In genomic region chr1:68188644-68189340, GRCh38 we compare ENCODE assay signal across 21 cellular contexts. TPM values are rescaled to one million over a fixed set of nuclear protein-coding genes. Genes with fewer than 3 reads are reported as not detected.
A peak's percentile ranks its signal among the peaks of the same experiment; 100 is the strongest.
DNase-seq lines count a peak whose midpoint lies in the region; ATAC-seq and TF ChIP-seq lines count a peak whose summit lies in the region.
"Had no signal": no experiment of that assay in that cellular context is flagged by ENCODE, and none has a peak within 500 bp of the region (broad histone marks: within the 10 kb centered on the region; RNA-seq: fewer than 3 reads in every experiment).

No MANE protein-coding gene starts in this region.

- ATAC-seq in activated T-cell treated with anti-CD3 and anti-CD28 coated beads, Interleukin-2, amount 50 U/mL, for 72 hours (replicated peaks in 1 of 2), result no peak
- ATAC-seq in HG03135 (IDR thresholded peaks at IDR 0.05; ENCODE audit: unreplicated experiment), result no peak
- ATAC-seq: CD8-positive, alpha-beta T cell had no signal

- H3K4me2 ChIP-seq in MM.1S (ENCODE audit: low read depth, low read length), result peak overlapping the region; percentile 27; the same call in 1 of the 2 replicates

- no peaks in the 10 kb centered on the region for H3K36me3 Mint-ChIP-seq in activated T-cell treated with anti-CD3 and anti-CD28 coated beads, Interleukin-2, amount 50 U/mL, for 72 hours (ENCODE audit: insufficient read depth in 2 of 2)
- no peaks in the 10 kb centered on the region for H3K36me3 Mint-ChIP-seq in activated CD4-positive, alpha-beta memory T cell treated with anti-CD3 and anti-CD28 coated beads, Interleukin-2, amount 10 ng/mL, durations not matched to agents 7 days and 5 days (ENCODE audit: low read depth)
- H3K36me3 Mint-ChIP-seq: CD8-positive, alpha-beta T cell; immature natural killer cell had no signal

- no peaks in the 10 kb centered on the region for H4K20me1 ChIP-seq in MM.1S (ENCODE audit: insufficient read depth, low read length)

- H3K9me3 ChIP-seq in MM.1S (replicated peaks; ENCODE audit: insufficient read depth, low read length) (no peaks in the 10 kb centered on the region), mucosa of stomach (ENCODE audit: control insufficient read depth, low read length) (no peaks in the 10 kb centered on the region), stomach smooth muscle (ENCODE audit: control insufficient read depth in 2 of 2, low read length in 2 of 2) (no peaks in the 10 kb centered on the region)
- H3K9me3 ChIP-seq: left ventricle myocardium inferior, ovary, thoracic aorta had no signal

- H3K27me3 ChIP-seq in MM.1S (replicated peaks; ENCODE audit: insufficient read depth, low read length) (no peaks in the 10 kb centered on the region), mucosa of stomach (ENCODE audit: control insufficient read depth, insufficient read depth, low read length) (no peaks in the 10 kb centered on the region), stomach smooth muscle (ENCODE audit: control insufficient read depth in 1 of 2, insufficient read depth in 2 of 2, low read length in 2 of 2) (no peaks in the 10 kb centered on the region)
- H3K27me3 ChIP-seq: ovary had no signal

- H3F3A ChIP-seq in MM.1S (ENCODE audit: insufficient read depth, low read length), result no peaks in the 10 kb centered on the region

- peaks cover 13% of the 10 kb centered on the region for H3K4me1 ChIP-seq in MM.1S (ENCODE audit: low read length)
- peaks cover 15% of the 10 kb centered on the region for H3K4me1 ChIP-seq in mucosa of stomach (ENCODE audit: control insufficient read depth, insufficient read depth, low read length)
- H3K4me1 ChIP-seq in stomach smooth muscle (ENCODE audit: control insufficient read depth, insufficient read depth, low read length), result peaks cover 9% of the 10 kb centered on the region

- H3K27me3 Mint-ChIP-seq in activated T-cell treated with anti-CD3 and anti-CD28 coated beads, Interleukin-2, amount 50 U/mL, for 72 hours (ENCODE audit: low read depth), result peaks cover 9% of the 10 kb centered on the region
- H3K27me3 Mint-ChIP-seq in activated CD4-positive, alpha-beta memory T cell treated with anti-CD3 and anti-CD28 coated beads, Interleukin-2, amount 10 ng/mL, durations not matched to agents 7 days and 5 days, result no peaks in the 10 kb centered on the region

- CTCF ChIA-PET in activated CD4-positive, alpha-beta memory T cell treated with anti-CD3 and anti-CD28 coated beads, Interleukin-2, amount 10 ng/mL, durations not matched to agents 7 days and 5 days (lab: Charles Lee), result no interaction called here

- no peak for TF ChIP-seq CTCF in MM.1S (IDR thresholded peaks at IDR 0.05; ENCODE audit: low read length)

- no peak overlapping the region for H3K4me3 ChIP-seq in MM.1S (ENCODE audit: low read length)
- no peak overlapping the region for H3K4me3 ChIP-seq in mucosa of stomach (ENCODE audit: low read length)
- H3K4me3 ChIP-seq in stomach smooth muscle (ENCODE audit: low read length in 2 of 2), result no peak overlapping the region
- H3K4me3 ChIP-seq: GM12878, left ventricle myocardium inferior, ovary, thoracic aorta had no signal

- POLR2A ChIA-PET in activated CD4-positive, alpha-beta memory T cell treated with anti-CD3 and anti-CD28 coated beads, Interleukin-2, amount 10 ng/mL, durations not matched to agents 7 days and 5 days (lab: Charles Lee), result no interaction called here

- H3K9ac ChIP-seq in MM.1S (ENCODE audit: low read length), result no peak overlapping the region
- peak overlapping the region; percentile 1 for H3K9ac ChIP-seq in mucosa of stomach (ENCODE audit: low read length)
- peak overlapping the region in 1 of 2 donors; percentile 1 for H3K9ac ChIP-seq in stomach smooth muscle (ENCODE audit: low read length in 2 of 2)

- no peaks in the 10 kb centered on the region for H3K4me1 Mint-ChIP-seq in activated T-cell treated with anti-CD3 and anti-CD28 coated beads, Interleukin-2, amount 50 U/mL, for 72 hours (ENCODE audit: low read depth)
- no peaks in the 10 kb centered on the region for H3K4me1 Mint-ChIP-seq in activated CD4-positive, alpha-beta memory T cell treated with anti-CD3 and anti-CD28 coated beads, Interleukin-2, amount 10 ng/mL, durations not matched to agents 7 days and 5 days
- H3K4me1 Mint-ChIP-seq: immature natural killer cell had no signal

- no peak overlapping the region for H3K27ac Mint-ChIP-seq in activated T-cell treated with anti-CD3 and anti-CD28 coated beads, Interleukin-2, amount 50 U/mL, for 72 hours
- no peak overlapping the region for H3K27ac Mint-ChIP-seq in activated CD4-positive, alpha-beta memory T cell treated with anti-CD3 and anti-CD28 coated beads, Interleukin-2, amount 10 ng/mL, durations not matched to agents 7 days and 5 days
- H3K27ac Mint-ChIP-seq: CD8-positive, alpha-beta T cell; immature natural killer cell had no signal

- H3K36me3 ChIP-seq in MM.1S (replicated peaks; ENCODE audit: insufficient read depth, low read length) (no peaks in the 10 kb centered on the region), mucosa of stomach (ENCODE audit: control insufficient read depth, insufficient read depth, low read length) (no peaks in the 10 kb centered on the region), stomach smooth muscle (ENCODE audit: control insufficient read depth in 2 of 2, insufficient read depth in 2 of 2, low read length in 2 of 2) (peaks cover 18 to 26% of the 10 kb centered on the region in 2 donors)
- H3K36me3 ChIP-seq: ovary had no signal

- H3K27ac ChIP-seq in MM.1S (ENCODE audit: low read length) (no peak overlapping the region), stomach smooth muscle (ENCODE audit: low read length) (peak overlapping the region; percentile 47)
- H3K27ac ChIP-seq: left ventricle myocardium inferior, thoracic aorta, VCaP had no signal

- H3K9me3 Mint-ChIP-seq in activated T-cell treated with anti-CD3 and anti-CD28 coated beads, Interleukin-2, amount 50 U/mL, for 72 hours, result no peaks in the 10 kb centered on the region
- H3K9me3 Mint-ChIP-seq in activated CD4-positive, alpha-beta memory T cell treated with anti-CD3 and anti-CD28 coated beads, Interleukin-2, amount 10 ng/mL, durations not matched to agents 7 days and 5 days, result no peaks in the 10 kb centered on the region
- H3K9me3 Mint-ChIP-seq: CD8-positive, alpha-beta T cell had no signal

- no peak overlapping the region for H2AFZ ChIP-seq in MM.1S (ENCODE audit: low read length)

- no peaks in the 10 kb centered on the region for H3K79me2 ChIP-seq in MM.1S (ENCODE audit: low read length)

- H3K4me3 Mint-ChIP-seq in activated T-cell treated with anti-CD3 and anti-CD28 coated beads, Interleukin-2, amount 50 U/mL, for 72 hours, result no peak overlapping the region
- no peak overlapping the region for H3K4me3 Mint-ChIP-seq in activated CD4-positive, alpha-beta memory T cell treated with anti-CD3 and anti-CD28 coated beads, Interleukin-2, amount 10 ng/mL, durations not matched to agents 7 days and 5 days
- H3K4me3 Mint-ChIP-seq: CD8-positive, alpha-beta T cell; immature natural killer cell had no signal

- H3K9me2 ChIP-seq in MM.1S (replicated peaks; ENCODE audit: insufficient read depth, low read length), result no peaks in the 10 kb centered on the region

- DNase-seq in MM.1S (no peak), dermis blood vessel endothelial cell (peak; percentile 20), NCI-H2171 (lab: John Stamatoyannopoulos, UW) (no peak)
- DNase-seq in activated T-cell treated with anti-CD3 and anti-CD28 coated beads, Interleukin-2, amount 50 U/mL, for 72 hours, result no peak
- no peak for DNase-seq in activated CD4-positive, alpha-beta memory T cell treated with anti-CD3 and anti-CD28 coated beads, Interleukin-2, amount 10 ng/mL, durations not matched to agents 7 days and 5 days
- DNase-seq: activated CD4-positive, alpha-beta T cell treated with anti-CD3 and anti-CD28 coated beads, Interleukin-2, amount 50 U/mL, for 4 hours; activated naive CD4-positive, alpha-beta T cell treated with Interleukin-2 at 50 U/mL for 16 hours; aorta; CD8-positive, alpha-beta T cell; immature natural killer cell; left ventricle myocardium inferior; NCI-H187 treated with DMSO at 0.1 percent for 48 hours; ovary; SIG-M5 had no signal

RNA-seq across cellular contexts. Expression of gene WLS, which starts 43.5 kb away (rescaled TPM):
- 43.4 and 50.8 TPM in 2 replicates for total RNA-seq in dermis blood vessel endothelial cell
- not detected for total RNA-seq in activated T-cell treated with anti-CD3 and anti-CD28 coated beads, Interleukin-2, amount 50 U/mL, for 72 hours
- total RNA-seq in activated CD4-positive, alpha-beta memory T cell treated with anti-CD3 and anti-CD28 coated beads, Interleukin-2, amount 10 ng/mL, durations not matched to agents 7 days and 5 days, result not detected
- total RNA-seq: CD8-positive, alpha-beta T cell; T-helper 1 cell treated with Interleukin-12 subunit alpha and Interleukin-12 subunit beta and Interleukin-4 antibody, amounts not matched to agents 30 ng/mL and 1 ng/mL, for 36 hours had no signal

Comparison
In these comparisons a context has a peak if more than half of its experiments do, and no peak if none do; other contexts are left out.
1. RNA of gene WLS, which starts 43.5 kb away (total RNA-seq): 43.4 to 50.8 TPM in dermis blood vessel endothelial cell; not detected in activated T-cell treated with anti-CD3 and anti-CD28 coated beads, Interleukin-2, amount 50 U/mL, for 72 hours and not detected in activated CD4-positive, alpha-beta memory T cell treated with anti-CD3 and anti-CD28 coated beads, Interleukin-2, amount 10 ng/mL, durations not matched to agents 7 days and 5 days; every median in the first group is over 10 times any median in the second.